ENCODE assay signal across 10 cellular contexts in the genomic region with DNA sequence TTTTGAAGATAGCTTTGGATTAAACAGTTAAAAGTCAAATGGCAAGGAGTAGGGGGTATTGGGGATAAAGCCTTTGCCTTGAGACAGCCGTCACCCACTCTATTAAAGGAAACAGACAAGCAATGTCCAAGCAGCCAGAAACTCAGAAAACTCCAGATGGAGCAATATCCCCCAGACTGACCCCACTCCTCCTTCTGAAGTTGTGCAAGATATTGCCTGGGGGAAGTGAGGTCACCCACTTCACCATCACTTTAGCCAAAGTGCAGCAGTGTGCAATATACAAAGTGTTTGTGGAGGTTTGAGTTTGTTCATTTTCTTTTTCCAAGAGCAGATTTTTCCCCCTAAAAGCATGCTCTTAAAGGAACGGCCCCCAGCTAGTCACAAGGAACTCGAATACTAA.
DNase-seq lines count a peak whose midpoint lies in the region; ATAC-seq and TF ChIP-seq lines count a peak whose summit lies in the region.
"Had no signal": no experiment of that assay in that cellular context is flagged by ENCODE, and none has a peak within 500 bp of the region (broad histone marks: within the 10 kb centered on the region; RNA-seq: fewer than 3 reads in every experiment).

No MANE protein-coding gene starts in this region.

- POLR2A ChIA-PET in naive thymus-derived CD8-positive, alpha-beta T cell (lab: Charles Lee) = no interaction called here

- no peak overlapping the region for H3K27ac Mint-ChIP-seq in naive thymus-derived CD8-positive, alpha-beta T cell

- peaks cover 0 to 9% (median 0%) of the 10 kb centered on the region in 3 donors for H3K36me3 Mint-ChIP-seq in naive thymus-derived CD8-positive, alpha-beta T cell

- DNase-seq in AG09309 (ENCODE audit: low read depth) (peak; percentile 42), NB4 (ENCODE audit: low read depth) (peak; percentile 91), fibroblast of gingiva (ENCODE audit: low read depth) (peak; percentile 83), midbrain (lab: John Stamatoyannopoulos, UW) (peak; percentile 7), NCI-H345 treated with DMSO at 0.1 percent for 48 hours (lab: John Stamatoyannopoulos, UW; ENCODE audit: unreplicated experiment) (no peak)
- DNase-seq in naive thymus-derived CD8-positive, alpha-beta T cell = no peak
- DNase-seq: NCI-H1694 had no signal

- H3K4me3 ChIP-seq in AG09309 (ENCODE audit: control insufficient read depth, low read depth, low read length) (no peak overlapping the region), NB4 (ENCODE audit: low read depth, low read length) (no peak overlapping the region)

- no peak overlapping the region for H3K4me3 Mint-ChIP-seq in naive thymus-derived CD8-positive, alpha-beta T cell

- peaks cover 0 to 10% (median 2%) of the 10 kb centered on the region in 5 donors for H3K27me3 Mint-ChIP-seq in naive thymus-derived CD8-positive, alpha-beta T cell

- peaks cover 0 to 10% (median 2%) of the 10 kb centered on the region in 9 donors for H3K9me3 Mint-ChIP-seq in naive thymus-derived CD8-positive, alpha-beta T cell

- H3K4me1 Mint-ChIP-seq in naive thymus-derived CD8-positive, alpha-beta T cell = peaks cover 0 to 2% (median 0%) of the 10 kb centered on the region in 4 donors

- no peak for TF ChIP-seq CTCF in AG09309 (IDR thresholded peaks at IDR 0.05; ENCODE audit: control insufficient read depth, insufficient read depth, low read depth, low read length, missing control alignments)
- TF ChIP-seq CTCF in NB4 (IDR thresholded peaks at IDR 0.05; ENCODE audit: low read depth, low read length) = peak; percentile 2

- ATAC-seq in GM21447 (IDR thresholded peaks at IDR 0.05; ENCODE audit: unreplicated experiment) (no peak), HG03378 (IDR thresholded peaks at IDR 0.05; ENCODE audit: unreplicated experiment) (no peak)
- ATAC-seq in naive thymus-derived CD8-positive, alpha-beta T cell = no peak
- ATAC-seq: Panc1 had no signal

- TF ChIP-seq POLR2A in NB4 (IDR thresholded peaks at IDR 0.05; ENCODE audit: extremely low read depth, insufficient read length) = no peak

Comparison
In these comparisons a context has a peak if more than half of its experiments do, and no peak if none do; other contexts are left out.
1. DNase-seq: peak in AG09309 (single experiment), NB4 (single experiment), fibroblast of gingiva (single experiment) and midbrain (single experiment); none in naive thymus-derived CD8-positive, alpha-beta T cell (0 of 10) and NCI-H345 treated with DMSO at 0.1 percent for 48 hours (single experiment).